In the genomic region with DNA sequence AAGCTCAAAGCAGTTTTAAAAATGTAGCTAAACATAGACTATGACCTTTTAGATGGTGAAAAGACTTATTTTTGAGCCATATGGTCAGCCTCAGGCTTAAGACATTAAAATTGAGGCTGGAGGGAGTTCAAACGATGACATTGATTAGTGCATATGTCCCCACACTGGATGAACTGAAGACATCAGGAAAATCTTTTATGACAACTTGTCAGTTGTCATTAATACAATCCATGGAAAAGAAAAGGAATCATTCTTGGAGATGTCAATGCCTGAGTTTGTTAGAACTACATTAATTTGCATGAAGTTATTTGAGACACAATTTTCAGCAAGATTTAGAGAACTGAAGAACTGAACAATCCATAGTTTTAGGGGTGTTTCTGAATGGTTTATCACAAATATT, we compare ENCODE assay signal across 20 cellular contexts.
DNase-seq lines count a peak whose midpoint lies in the region; ATAC-seq and TF ChIP-seq lines count a peak whose summit lies in the region.
"Had no signal": no experiment of that assay in that cellular context is flagged by ENCODE, and none has a peak within 500 bp of the region (broad histone marks: within the 10 kb centered on the region; RNA-seq: fewer than 3 reads in every experiment).

No MANE protein-coding gene starts in this region.

- TF ChIP-seq EP300 in SK-N-SH (IDR thresholded peaks at IDR 0.05; ENCODE audit: borderline replicate concordance in 1 of 2, low read depth in 1 of 2, low read length in 1 of 2) (no peak), neural cell (conservative IDR thresholded peaks at IDR 0.05; ENCODE audit: poor library complexity, severe bottlenecking) (peak; percentile 63)

- H3K4me1 ChIP-seq in SK-N-SH (ENCODE audit: control insufficient read depth in 1 of 2, insufficient read depth in 2 of 2, low read depth in 1 of 2, low read length in 1 of 2): no peaks in the 10 kb centered on the region; a peak in 1 of 4 replicates
- H3K4me1 ChIP-seq: Caco-2, HAP-1 had no signal

- WGBS in SK-N-SH (ENCODE audit: low lambda C conversion rate): 61% methylated on average over 1 of the region's 1 CpG

- no peaks in the 10 kb centered on the region for H3K4me1 Mint-ChIP-seq in osteocyte (ENCODE audit: unreplicated experiment)
- H3K4me1 Mint-ChIP-seq: B cell; CD4-positive, CD25-positive, alpha-beta regulatory T cell had no signal

- H3K4me3 ChIP-seq in SK-N-SH (ENCODE audit: low read depth in 2 of 2, low read length in 1 of 2): no peak overlapping the region
- H3K4me3 ChIP-seq in neural cell (ENCODE audit: low read length): no peak overlapping the region
- H3K4me3 ChIP-seq: BLaER1, GM12878, HAP-1 had no signal

- DNase-seq in SK-N-SH (no peak), retina (peak; percentile 38), osteocyte (ENCODE audit: extremely low spot score, unreplicated experiment) (no peak)
- DNase-seq in activated CD4-positive, alpha-beta T cell treated with anti-CD3 and anti-CD28 coated beads, Interleukin-2, amount 50 U/mL, for 48 hours: no peak
- DNase-seq: Caco-2; CD4-positive, CD25-positive, alpha-beta regulatory T cell; CD8-positive, alpha-beta T cell; DMS 273 treated with DMSO at 0.1 percent for 48 hours; DMS79; EL; GDM1; GOT3 had no signal

- H3F3A ChIP-seq in SK-N-SH (replicated peaks; ENCODE audit: insufficient read depth): no peaks in the 10 kb centered on the region
- H3F3A ChIP-seq in neural cell (ENCODE audit: insufficient read depth, low read length, poor library complexity, severe bottlenecking): no peaks in the 10 kb centered on the region

- CTCF ChIA-PET in SK-N-SH (lab: Yijun Ruan, JAX): interaction anchor here (0.6 kb wide), 1 partner anchor 112 kb away, joined by 3 read pairs; no protein-coding TSS in a partner anchor

- H3K9me2 ChIP-seq in SK-N-SH: no peaks in the 10 kb centered on the region
- H3K9me2 ChIP-seq in neural cell (ENCODE audit: insufficient read depth, low read length): no peaks in the 10 kb centered on the region

- peaks cover 37% of the 10 kb centered on the region for H3K27me3 Mint-ChIP-seq in osteocyte (ENCODE audit: unreplicated experiment)
- H3K27me3 Mint-ChIP-seq: B cell; CD4-positive, CD25-positive, alpha-beta regulatory T cell had no signal

- H2AFZ ChIP-seq in SK-N-SH (ENCODE audit: low read depth) (no peak overlapping the region), neural cell (ENCODE audit: low read depth, low read length) (no peak overlapping the region)

- TF ChIP-seq CTCF in SK-N-SH (IDR thresholded peaks at IDR 0.05): no peak
- TF ChIP-seq CTCF in neural cell (IDR thresholded peaks at IDR 0.05; ENCODE audit: poor library complexity, severe bottlenecking): no peak
- TF ChIP-seq CTCF in osteocyte (IDR thresholded peaks at IDR 0.05): no peak

- no peak overlapping the region for H3K27ac ChIP-seq in SK-N-SH (ENCODE audit: low read depth in 2 of 2, low read length in 1 of 2)
- H3K27ac ChIP-seq in neural cell (ENCODE audit: low read length): no peak overlapping the region
- H3K27ac ChIP-seq: 22Rv1, BLaER1, C4-2B had no signal

- H3K9me3 ChIP-seq in SK-N-SH (no peaks in the 10 kb centered on the region), neural cell (ENCODE audit: low read length) (no peaks in the 10 kb centered on the region)
- H3K9me3 ChIP-seq: BLaER1, Caco-2, HAP-1 had no signal

- TF ChIP-seq RAD21 in SK-N-SH (IDR thresholded peaks at IDR 0.05; ENCODE audit: low read length) (no peak), neural cell (conservative IDR thresholded peaks at IDR 0.05) (no peak)

- no peak overlapping the region for H3K9ac ChIP-seq in SK-N-SH
- no peak overlapping the region for H3K9ac ChIP-seq in neural cell (ENCODE audit: low read length)
- H3K9ac ChIP-seq: BLaER1 had no signal

- POLR2A ChIA-PET in SK-N-SH (lab: Yijun Ruan, JAX): no interaction called here

- H3K36me3 ChIP-seq in SK-N-SH (replicated peaks in 1 of 2; ENCODE audit: control insufficient read depth in 1 of 2, insufficient read depth in 2 of 2, low read length in 1 of 2): no peaks in the 10 kb centered on the region
- no peaks in the 10 kb centered on the region for H3K36me3 ChIP-seq in neural cell (ENCODE audit: insufficient read depth, low read length)
- H3K36me3 ChIP-seq: BLaER1, HAP-1 had no signal

- H3K36me3 Mint-ChIP-seq in osteocyte (ENCODE audit: unreplicated experiment): no peaks in the 10 kb centered on the region
- H3K36me3 Mint-ChIP-seq: CD4-positive, CD25-positive, alpha-beta regulatory T cell; CD8-positive, alpha-beta T cell had no signal

- H3K27ac Mint-ChIP-seq in osteocyte (ENCODE audit: unreplicated experiment): no peak overlapping the region
- H3K27ac Mint-ChIP-seq: B cell; CD4-positive, CD25-positive, alpha-beta regulatory T cell; CD8-positive, alpha-beta T cell had no signal

- no peak for ATAC-seq in SK-N-SH treated with all-trans-retinoic acid at 6 μM for 48 hours
- ATAC-seq: CD8-positive, alpha-beta T cell; GM12878 had no signal

- H3K4me3 Mint-ChIP-seq in osteocyte (ENCODE audit: unreplicated experiment): no peak overlapping the region
- H3K4me3 Mint-ChIP-seq: B cell; CD4-positive, CD25-positive, alpha-beta regulatory T cell; CD8-positive, alpha-beta T cell had no signal

- no peak overlapping the region for H3K4me2 ChIP-seq in SK-N-SH
- H3K4me2 ChIP-seq in neural cell (ENCODE audit: low read length): no peak overlapping the region
- H3K4me2 ChIP-seq: BLaER1 had no signal

- H3K79me2 ChIP-seq in SK-N-SH (ENCODE audit: insufficient read depth): no peaks in the 10 kb centered on the region
- H3K79me2 ChIP-seq in neural cell (replicated peaks; ENCODE audit: insufficient read depth, low read length): no peaks in the 10 kb centered on the region

- H4K20me1 ChIP-seq in SK-N-SH (ENCODE audit: insufficient read depth) (no peaks in the 10 kb centered on the region), neural cell (ENCODE audit: insufficient read depth) (no peaks in the 10 kb centered on the region)
- H4K20me1 ChIP-seq: BLaER1 had no signal

- H3K9me3 Mint-ChIP-seq in osteocyte (ENCODE audit: unreplicated experiment): no peaks in the 10 kb centered on the region

- H3K27me3 ChIP-seq in SK-N-SH (ENCODE audit: insufficient read depth) (no peaks in the 10 kb centered on the region), neural cell (ENCODE audit: insufficient read depth, low read depth, low read length) (no peaks in the 10 kb centered on the region)
- H3K27me3 ChIP-seq: BLaER1 had no signal

TF ChIP-seq in SK-N-SH treated with all-trans-retinoic acid at 6 μM for 48 hours, 23 proteins besides CTCF, POLR2A, EP300 and RAD21 (continues in another document):
- TF ChIP-seq CREB5 (CRISPR knock-in tag; IDR thresholded peaks at IDR 0.05; ENCODE audit: low read depth): no peak
- TF ChIP-seq ZFP3 (CRISPR knock-in tag; IDR thresholded peaks at IDR 0.05): no peak
- no peak for TF ChIP-seq ZNF565 (CRISPR knock-in tag; conservative IDR thresholded peaks at IDR 0.05; ENCODE audit: low read depth)
- TF ChIP-seq ZC3H10 (CRISPR knock-in tag; IDR thresholded peaks at IDR 0.05): no peak
- no peak for TF ChIP-seq ZNF8 (CRISPR knock-in tag; IDR thresholded peaks at IDR 0.05)
- TF ChIP-seq ZNF70 (CRISPR knock-in tag; IDR thresholded peaks at IDR 0.05): no peak

TF ChIP-seq in SK-N-SH, 30 proteins besides CTCF, POLR2A, EP300 and RAD21 (continues in another document):
- TF ChIP-seq, protein P1, sequence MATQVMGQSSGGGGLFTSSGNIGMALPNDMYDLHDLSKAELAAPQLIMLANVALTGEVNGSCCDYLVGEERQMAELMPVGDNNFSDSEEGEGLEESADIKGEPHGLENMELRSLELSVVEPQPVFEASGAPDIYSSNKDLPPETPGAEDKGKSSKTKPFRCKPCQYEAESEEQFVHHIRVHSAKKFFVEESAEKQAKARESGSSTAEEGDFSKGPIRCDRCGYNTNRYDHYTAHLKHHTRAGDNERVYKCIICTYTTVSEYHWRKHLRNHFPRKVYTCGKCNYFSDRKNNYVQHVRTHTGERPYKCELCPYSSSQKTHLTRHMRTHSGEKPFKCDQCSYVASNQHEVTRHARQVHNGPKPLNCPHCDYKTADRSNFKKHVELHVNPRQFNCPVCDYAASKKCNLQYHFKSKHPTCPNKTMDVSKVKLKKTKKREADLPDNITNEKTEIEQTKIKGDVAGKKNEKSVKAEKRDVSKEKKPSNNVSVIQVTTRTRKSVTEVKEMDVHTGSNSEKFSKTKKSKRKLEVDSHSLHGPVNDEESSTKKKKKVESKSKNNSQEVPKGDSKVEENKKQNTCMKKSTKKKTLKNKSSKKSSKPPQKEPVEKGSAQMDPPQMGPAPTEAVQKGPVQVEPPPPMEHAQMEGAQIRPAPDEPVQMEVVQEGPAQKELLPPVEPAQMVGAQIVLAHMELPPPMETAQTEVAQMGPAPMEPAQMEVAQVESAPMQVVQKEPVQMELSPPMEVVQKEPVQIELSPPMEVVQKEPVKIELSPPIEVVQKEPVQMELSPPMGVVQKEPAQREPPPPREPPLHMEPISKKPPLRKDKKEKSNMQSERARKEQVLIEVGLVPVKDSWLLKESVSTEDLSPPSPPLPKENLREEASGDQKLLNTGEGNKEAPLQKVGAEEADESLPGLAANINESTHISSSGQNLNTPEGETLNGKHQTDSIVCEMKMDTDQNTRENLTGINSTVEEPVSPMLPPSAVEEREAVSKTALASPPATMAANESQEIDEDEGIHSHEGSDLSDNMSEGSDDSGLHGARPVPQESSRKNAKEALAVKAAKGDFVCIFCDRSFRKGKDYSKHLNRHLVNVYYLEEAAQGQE (IDR thresholded peaks at IDR 0.05; ENCODE audit: low read depth, low read length): no peak

TF ChIP-seq in neural cell, 6 proteins besides CTCF, POLR2A, EP300 and RAD21 (continues in another document):
- no peak for TF ChIP-seq SMC3 (conservative IDR thresholded peaks at IDR 0.05; ENCODE audit: poor library complexity)
